1 cellular context compared by ENCODE assay signal in genomic region chr12:54228471-54228870, GRCh38.
TF ChIP-seq lines count a peak whose summit lies in the region.

No MANE protein-coding gene starts in this region.

TF ChIP-seq in H1, 55 proteins besides CTCF, POLR2A, EP300 and RAD21:
- TF ChIP-seq SIX5 (IDR thresholded peaks at IDR 0.05; ENCODE audit: low read depth, low read length) (no peak), RBBP5 (IDR thresholded peaks at IDR 0.05; ENCODE audit: borderline replicate concordance, low read depth, low read length) (no peak), BACH1 (IDR thresholded peaks at IDR 0.05; ENCODE audit: low read length) (no peak), RFX5 (IDR thresholded peaks at IDR 0.05; ENCODE audit: borderline replicate concordance, low read depth, low read length) (no peak), GTF2F1 (IDR thresholded peaks at IDR 0.05; ENCODE audit: borderline replicate concordance, low read depth, low read length) (no peak)
